In the genomic region with DNA sequence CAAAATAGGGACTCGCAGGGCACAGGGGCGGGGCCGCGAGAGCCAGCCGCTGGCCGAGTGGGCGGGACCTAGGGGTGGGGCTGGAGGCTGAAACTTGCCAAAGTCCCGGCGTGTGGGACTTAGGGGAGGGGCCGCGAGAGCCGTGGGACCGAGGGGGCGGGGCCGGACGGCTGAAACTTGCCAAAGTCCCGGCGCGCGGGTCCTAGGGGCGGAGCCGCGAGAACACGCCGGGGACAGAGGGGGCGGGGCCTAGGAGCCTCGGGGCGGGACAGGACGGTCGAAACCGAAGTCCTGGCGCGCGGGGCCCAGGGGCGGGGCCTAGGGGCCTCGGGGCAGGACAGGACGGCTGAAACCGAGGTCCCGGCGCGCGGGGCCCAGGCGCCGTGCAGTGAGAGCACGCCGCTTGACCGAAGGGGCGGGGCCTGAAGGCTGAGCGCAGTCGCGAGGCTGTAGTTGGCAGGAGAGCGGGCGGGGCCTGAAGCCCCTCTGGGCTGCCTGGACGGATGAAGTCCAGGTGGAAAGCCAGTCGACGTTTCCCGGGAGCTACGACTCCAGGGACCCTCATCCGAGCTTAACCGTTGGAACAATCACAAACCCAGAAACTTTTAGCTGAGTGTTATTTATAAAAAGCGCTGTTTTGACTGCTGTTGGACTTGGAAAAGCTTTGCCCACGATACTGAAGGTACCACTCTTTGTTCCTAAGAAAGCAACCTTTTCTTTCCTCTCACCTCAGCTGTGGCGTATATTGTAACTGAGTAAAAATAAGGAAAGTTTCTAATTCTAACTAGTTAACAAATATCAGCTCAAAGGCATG, we compare ENCODE assay signal across 8 cellular contexts. TPM values are rescaled to one million over a fixed set of nuclear protein-coding genes. Genes with fewer than 3 reads are reported as not detected.
DNase-seq lines count a peak whose midpoint lies in the region; ATAC-seq, FAIRE-seq and TF ChIP-seq lines count a peak whose summit lies in the region.

No MANE protein-coding gene starts in this region.

- H3K4me1 ChIP-seq in HUES6 (ENCODE audit: control insufficient read depth, insufficient read depth, low read length) (peaks cover 30% of the 10 kb centered on the region), OCI-LY1 (ENCODE audit: insufficient read depth, low read length, severe bottlenecking) (peaks cover 35% of the 10 kb centered on the region), mucosa of descending colon (ENCODE audit: low read depth) (peaks cover 6% of the 10 kb centered on the region)

- H3K79me2 ChIP-seq in OCI-LY1 (ENCODE audit: insufficient read depth, low read length): peaks cover 36% of the 10 kb centered on the region

- H3K4me2 ChIP-seq in OCI-LY1 (ENCODE audit: low read length): peak overlapping the region; percentile 80

- peak overlapping the region; percentile 19; the same call in 1 of the 2 replicates for H2AFZ ChIP-seq in OCI-LY1 (ENCODE audit: low read length)

- H3K27me3 ChIP-seq in HUES6 (ENCODE audit: control insufficient read depth, insufficient read depth, low read length) (peaks cover 8% of the 10 kb centered on the region; the same call in 1 of the 2 replicates), OCI-LY1 (ENCODE audit: insufficient read depth, low read length) (no peaks in the 10 kb centered on the region)

- H3K9me3 ChIP-seq in HUES6 (ENCODE audit: control insufficient read depth, insufficient read depth, low read depth, low read length) (no peaks in the 10 kb centered on the region), OCI-LY1 (ENCODE audit: low read length) (no peaks in the 10 kb centered on the region), mucosa of descending colon (no peaks in the 10 kb centered on the region)

- no peaks in the 10 kb centered on the region for H3K9me2 ChIP-seq in OCI-LY1 (ENCODE audit: low read depth, low read length)

- H3K9ac ChIP-seq in HUES6 (ENCODE audit: low read length) (no peak overlapping the region), OCI-LY1 (ENCODE audit: low read length) (peak overlapping the region; percentile 94)

- intact Hi-C loops in mucosa of descending colon (cut with DNase I, micrococcal nuclease): no loop called here

- FAIRE-seq in D721Med (lab: Jason Lieb, UNC): no peak

- H3K27ac ChIP-seq in HUES6 (ENCODE audit: low read depth, low read length): no peak overlapping the region
- H3K27ac ChIP-seq in OCI-LY1 (ENCODE audit: low read depth, low read length, poor library complexity, severe bottlenecking): peak overlapping the region; percentile 95
- H3K27ac ChIP-seq in epithelial cell of prostate: peak overlapping the region; percentile 77

- no peaks in the 10 kb centered on the region for H4K20me1 ChIP-seq in OCI-LY1 (ENCODE audit: insufficient read depth, low read length)

- H3F3A ChIP-seq in OCI-LY1 (ENCODE audit: insufficient read depth, low read length): no peaks in the 10 kb centered on the region

- no peak for TF ChIP-seq CTCF in D721Med (IDR thresholded peaks at IDR 0.05; ENCODE audit: insufficient read depth, missing control alignments)
- no peak for TF ChIP-seq CTCF in OCI-LY1 (IDR thresholded peaks at IDR 0.05; ENCODE audit: low read length)
- TF ChIP-seq CTCF in mucosa of descending colon (IDR thresholded peaks at IDR 0.05): no peak

- H3K4me3 ChIP-seq in HUES6 (ENCODE audit: low read depth, low read length) (peak overlapping the region; percentile 83), OCI-LY1 (ENCODE audit: low read depth, low read length, poor library complexity, severe bottlenecking) (peak overlapping the region; percentile 85), mucosa of descending colon (peak overlapping the region; percentile 80)

- DNase-seq in D721Med (ENCODE audit: insufficient read length, low spot score): peak; percentile 66
- peak; percentile 94 for DNase-seq in activated T-cell treated with anti-CD3 and anti-CD28 coated beads for 1 hour (ENCODE audit: low read depth)
- DNase-seq in epithelial cell of prostate (ENCODE audit: low read depth, low spot score): peak; percentile 81
- DNase-seq in mucosa of descending colon: peak; percentile 99 to 100 (median 100)
- peak; percentile 93 to 95 for DNase-seq in stimulated activated CD8-positive, alpha-beta memory T cell treated with anti-CD3 and anti-CD28 coated beads, Interleukin-4, amount 100 ng/mL, for 1 hour (ENCODE audit: low read depth in 2 of 2, low spot score in 1 of 2)

- peaks cover 8% of the 10 kb centered on the region; the same call in 1 of the 2 replicates for H3K36me3 ChIP-seq in HUES6 (ENCODE audit: control insufficient read depth, insufficient read depth, low read length)
- H3K36me3 ChIP-seq in OCI-LY1 (ENCODE audit: insufficient read depth, low read length): peaks cover 15% of the 10 kb centered on the region
- H3K36me3 ChIP-seq in mucosa of descending colon (ENCODE audit: low read depth): peaks cover 5% of the 10 kb centered on the region

- peak; percentile 72 for ATAC-seq in GM21447 (IDR thresholded peaks at IDR 0.05; ENCODE audit: unreplicated experiment)
- peak; percentile 95 for ATAC-seq in mucosa of descending colon

RNA-seq across cellular contexts. Expression of a gene that starts 0.5 kb away (rescaled TPM):
- total RNA-seq in mucosa of descending colon: 10 to 100 TPM; 10.5 to 20.4 (median 15.9) TPM
